In genomic region chr9:95506438-95506691, GRCh38 we compare ENCODE assay signal across 8 cellular contexts. TPM values are rescaled to one million over a fixed set of nuclear protein-coding genes. Genes with fewer than 3 reads are reported as not detected.
A peak's percentile ranks its signal among the peaks of the same experiment; 100 is the strongest.
DNase-seq lines count a peak whose midpoint lies in the region; ATAC-seq and TF ChIP-seq lines count a peak whose summit lies in the region.

No MANE protein-coding gene starts in this region.

- peaks cover 35% of the 10 kb centered on the region for H3K4me1 Mint-ChIP-seq in activated CD4-positive, alpha-beta memory T cell treated with anti-CD3 and anti-CD28 coated beads, Interleukin-2, amount 10 ng/mL, durations not matched to agents 7 days and 5 days
- peaks cover 22% of the 10 kb centered on the region for H3K4me1 Mint-ChIP-seq in progenitor cell of endocrine pancreas (ENCODE audit: low read depth)

- peak overlapping the region; percentile 98 for H3K4me3 Mint-ChIP-seq in activated CD4-positive, alpha-beta memory T cell treated with anti-CD3 and anti-CD28 coated beads, Interleukin-2, amount 10 ng/mL, durations not matched to agents 7 days and 5 days
- H3K4me3 Mint-ChIP-seq in progenitor cell of endocrine pancreas (ENCODE audit: low read depth): peak overlapping the region; percentile 97

- CTCF ChIA-PET in activated CD4-positive, alpha-beta memory T cell treated with anti-CD3 and anti-CD28 coated beads, Interleukin-2, amount 10 ng/mL, durations not matched to agents 7 days and 5 days (lab: Charles Lee): interaction anchor here (1.6 kb wide), 1 partner anchor 10 kb away, joined by 4 read pairs; no protein-coding TSS in a partner anchor

- H3K36me3 Mint-ChIP-seq in activated CD4-positive, alpha-beta memory T cell treated with anti-CD3 and anti-CD28 coated beads, Interleukin-2, amount 10 ng/mL, durations not matched to agents 7 days and 5 days (ENCODE audit: low read depth): peaks cover 2% of the 10 kb centered on the region
- peaks cover 2% of the 10 kb centered on the region for H3K36me3 Mint-ChIP-seq in progenitor cell of endocrine pancreas (ENCODE audit: insufficient read depth)

- peak; percentile 7 for DNase-seq in stimulated activated CD4-positive, alpha-beta T cell treated with anti-CD3 and anti-CD28 coated beads, Interleukin-12 subunit alpha, Interleukin-12 subunit beta, amount 100 ng/mL, for 4 hours
- DNase-seq in stimulated activated CD4-positive, alpha-beta T cell treated with anti-CD3 and anti-CD28 coated beads, Interleukin-15, amount 100 ng/mL, for 24 hours: no peak
- peak; percentile 26 for DNase-seq in activated CD4-positive, alpha-beta memory T cell treated with anti-CD3 and anti-CD28 coated beads, Interleukin-2, amount 10 ng/mL, durations not matched to agents 7 days and 5 days
- DNase-seq in glomerular visceral epithelial cell (ENCODE audit: extremely low spot score) (peak; percentile 48), progenitor cell of endocrine pancreas (ENCODE audit: low spot score, unreplicated experiment) (no peak)

- peak overlapping the region; percentile 45 for H3K27ac Mint-ChIP-seq in activated CD4-positive, alpha-beta memory T cell treated with anti-CD3 and anti-CD28 coated beads, Interleukin-2, amount 10 ng/mL, durations not matched to agents 7 days and 5 days
- peak overlapping the region; percentile 97 for H3K27ac Mint-ChIP-seq in progenitor cell of endocrine pancreas

- ATAC-seq in HG03571 (IDR thresholded peaks at IDR 0.05; ENCODE audit: unreplicated experiment): peak; percentile 18
- no peak for ATAC-seq in HG03196 (IDR thresholded peaks at IDR 0.05; ENCODE audit: unreplicated experiment)
- no peak for ATAC-seq in GM21526 (IDR thresholded peaks at IDR 0.05; ENCODE audit: low FRiP score, unreplicated experiment)

- H3K27me3 Mint-ChIP-seq in activated CD4-positive, alpha-beta memory T cell treated with anti-CD3 and anti-CD28 coated beads, Interleukin-2, amount 10 ng/mL, durations not matched to agents 7 days and 5 days: peaks cover 50% of the 10 kb centered on the region
- H3K27me3 Mint-ChIP-seq in progenitor cell of endocrine pancreas: no peaks in the 10 kb centered on the region

- no peaks in the 10 kb centered on the region for H3K9me3 Mint-ChIP-seq in activated CD4-positive, alpha-beta memory T cell treated with anti-CD3 and anti-CD28 coated beads, Interleukin-2, amount 10 ng/mL, durations not matched to agents 7 days and 5 days
- no peaks in the 10 kb centered on the region for H3K9me3 Mint-ChIP-seq in progenitor cell of endocrine pancreas (ENCODE audit: low read depth)

- POLR2A ChIA-PET in activated CD4-positive, alpha-beta memory T cell treated with anti-CD3 and anti-CD28 coated beads, Interleukin-2, amount 10 ng/mL, durations not matched to agents 7 days and 5 days (lab: Charles Lee): interaction anchor here (0.8 to 3.7 kb wide), 5 partner anchors 8 to 501 kb away, joined by 3 to 23 read pairs (median 4); partner anchors contain the start of gene PTCH1

- no peak for TF ChIP-seq CTCF in progenitor cell of endocrine pancreas (IDR thresholded peaks at IDR 0.05; ENCODE audit: unreplicated experiment)

RNA-seq across cellular contexts. Expression of gene PTCH1, which starts 10.4 kb away (rescaled TPM):
- 10 to 100 TPM; 17.2 to 19.2 TPM for total RNA-seq in activated CD4-positive, alpha-beta memory T cell treated with anti-CD3 and anti-CD28 coated beads, Interleukin-2, amount 10 ng/mL, durations not matched to agents 7 days and 5 days
- 54.9 and 56.3 TPM in 2 replicates for total RNA-seq in progenitor cell of endocrine pancreas

Comparison
In these comparisons a context has a peak if more than half of its experiments do, and no peak if none do; other contexts are left out.
1. DNase-seq: peak in stimulated activated CD4-positive, alpha-beta T cell treated with anti-CD3 and anti-CD28 coated beads, Interleukin-12 subunit alpha, Interleukin-12 subunit beta, amount 100 ng/mL, for 4 hours (single experiment), activated CD4-positive, alpha-beta memory T cell treated with anti-CD3 and anti-CD28 coated beads, Interleukin-2, amount 10 ng/mL, durations not matched to agents 7 days and 5 days (single experiment) and glomerular visceral epithelial cell (single experiment); none in stimulated activated CD4-positive, alpha-beta T cell treated with anti-CD3 and anti-CD28 coated beads, Interleukin-15, amount 100 ng/mL, for 24 hours (single experiment) and progenitor cell of endocrine pancreas (single experiment).